ENCODE assay signal across 1 cellular context in the genomic region with DNA sequence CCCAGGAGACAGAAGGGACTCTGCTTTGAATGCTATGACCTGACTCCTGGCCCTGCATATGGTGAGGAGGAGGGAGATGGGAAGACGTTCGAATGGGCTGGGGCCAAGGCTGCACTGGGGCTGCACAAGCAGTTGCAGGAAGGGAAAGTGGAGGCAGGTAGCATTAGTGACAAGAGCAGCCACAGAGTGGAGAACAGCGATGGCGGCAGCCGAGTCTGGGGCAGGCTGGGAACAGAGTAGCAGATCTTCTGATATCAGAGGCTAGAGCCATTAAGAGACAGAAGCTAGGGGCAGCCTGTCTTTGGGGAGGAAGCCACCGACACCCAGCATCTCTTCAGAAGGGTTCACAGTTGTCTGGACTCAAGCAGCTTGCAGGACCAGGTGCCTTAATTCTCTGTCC.
TF ChIP-seq lines count a peak whose summit lies in the region.

No MANE protein-coding gene starts in this region.

TF ChIP-seq in SK-N-SH, 30 proteins besides CTCF, POLR2A, EP300 and RAD21 (continued from another document):
- TF ChIP-seq, protein P1, sequence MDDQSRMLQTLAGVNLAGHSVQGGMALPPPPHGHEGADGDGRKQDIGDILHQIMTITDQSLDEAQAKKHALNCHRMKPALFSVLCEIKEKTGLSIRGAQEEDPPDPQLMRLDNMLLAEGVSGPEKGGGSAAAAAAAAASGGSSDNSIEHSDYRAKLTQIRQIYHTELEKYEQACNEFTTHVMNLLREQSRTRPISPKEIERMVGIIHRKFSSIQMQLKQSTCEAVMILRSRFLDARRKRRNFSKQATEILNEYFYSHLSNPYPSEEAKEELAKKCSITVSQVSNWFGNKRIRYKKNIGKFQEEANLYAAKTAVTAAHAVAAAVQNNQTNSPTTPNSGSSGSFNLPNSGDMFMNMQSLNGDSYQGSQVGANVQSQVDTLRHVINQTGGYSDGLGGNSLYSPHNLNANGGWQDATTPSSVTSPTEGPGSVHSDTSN (IDR thresholded peaks at IDR 0.05), result no peak
- no peak for TF ChIP-seq GABPA (IDR thresholded peaks at IDR 0.05; ENCODE audit: low read depth)
- no peak for TF ChIP-seq SMC3 (IDR thresholded peaks at IDR 0.05; ENCODE audit: low read depth, low read length)
- no peak for TF ChIP-seq NFIC (IDR thresholded peaks at IDR 0.05; ENCODE audit: borderline replicate concordance)
- TF ChIP-seq, protein P2, sequence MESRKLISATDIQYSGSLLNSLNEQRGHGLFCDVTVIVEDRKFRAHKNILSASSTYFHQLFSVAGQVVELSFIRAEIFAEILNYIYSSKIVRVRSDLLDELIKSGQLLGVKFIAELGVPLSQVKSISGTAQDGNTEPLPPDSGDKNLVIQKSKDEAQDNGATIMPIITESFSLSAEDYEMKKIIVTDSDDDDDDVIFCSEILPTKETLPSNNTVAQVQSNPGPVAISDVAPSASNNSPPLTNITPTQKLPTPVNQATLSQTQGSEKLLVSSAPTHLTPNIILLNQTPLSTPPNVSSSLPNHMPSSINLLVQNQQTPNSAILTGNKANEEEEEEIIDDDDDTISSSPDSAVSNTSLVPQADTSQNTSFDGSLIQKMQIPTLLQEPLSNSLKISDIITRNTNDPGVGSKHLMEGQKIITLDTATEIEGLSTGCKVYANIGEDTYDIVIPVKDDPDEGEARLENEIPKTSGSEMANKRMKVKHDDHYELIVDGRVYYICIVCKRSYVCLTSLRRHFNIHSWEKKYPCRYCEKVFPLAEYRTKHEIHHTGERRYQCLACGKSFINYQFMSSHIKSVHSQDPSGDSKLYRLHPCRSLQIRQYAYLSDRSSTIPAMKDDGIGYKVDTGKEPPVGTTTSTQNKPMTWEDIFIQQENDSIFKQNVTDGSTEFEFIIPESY (IDR thresholded peaks at IDR 0.05; ENCODE audit: borderline replicate concordance, low read depth), result no peak
- TF ChIP-seq POLR2AphosphoS5 (IDR thresholded peaks at IDR 0.05; ENCODE audit: low read depth, low read length), result no peak
- no peak for TF ChIP-seq GATA2 (CRISPR knock-in tag; IDR thresholded peaks at IDR 0.05)
- TF ChIP-seq RXRA (IDR thresholded peaks at IDR 0.05; ENCODE audit: borderline replicate concordance, low read depth), result no peak
- no peak for TF ChIP-seq FOXJ3 (CRISPR knock-in tag; IDR thresholded peaks at IDR 0.05)
- TF ChIP-seq RCOR1 (IDR thresholded peaks at IDR 0.05; ENCODE audit: low read length), result no peak
- no peak for TF ChIP-seq RFX5 (IDR thresholded peaks at IDR 0.05; ENCODE audit: low read length)
- TF ChIP-seq FOSL2 (IDR thresholded peaks at IDR 0.05; ENCODE audit: borderline replicate concordance, low read depth), result no peak
- no peak for TF ChIP-seq TEAD4 (IDR thresholded peaks at IDR 0.05; ENCODE audit: borderline replicate concordance, insufficient read depth)
- TF ChIP-seq REST (IDR thresholded peaks at IDR 0.05; ENCODE audit: low read depth, low read length), result no peak
TF ChIP-seq in SK-N-SH: peak in this region for 0.
